27 cellular contexts compared by ENCODE assay signal in genomic region chr4:6332669-6333050, GRCh38.
A peak's percentile ranks its signal among the peaks of the same experiment; 100 is the strongest.
DNase-seq lines count a peak whose midpoint lies in the region; ATAC-seq, FAIRE-seq and TF ChIP-seq lines count a peak whose summit lies in the region.
"Had no signal": no experiment of that assay in that cellular context is flagged by ENCODE, and none has a peak within 500 bp of the region (broad histone marks: within the 10 kb centered on the region; RNA-seq: fewer than 3 reads in every experiment).

No MANE protein-coding gene starts in this region.

- H3K36me3 ChIP-seq in HepG2 (replicated peaks in 1 of 2; ENCODE audit: control insufficient read depth in 1 of 2, insufficient read depth in 2 of 2, low read length in 2 of 2) = no peaks in the 10 kb centered on the region
- no peaks in the 10 kb centered on the region for H3K36me3 ChIP-seq in right lobe of liver
- no peaks in the 10 kb centered on the region for H3K36me3 ChIP-seq in K562 (ENCODE audit: control insufficient read depth, insufficient read depth, low read length)
- H3K36me3 ChIP-seq in neuronal stem cell (replicated peaks in 1 of 2; ENCODE audit: control insufficient read depth in 2 of 2, insufficient read depth in 2 of 2, low read length in 2 of 2) = no peaks in the 10 kb centered on the region
- no peaks in the 10 kb centered on the region for H3K36me3 ChIP-seq in heart right ventricle
- H3K36me3 ChIP-seq in upper lobe of right lung = no peaks in the 10 kb centered on the region
- H3K36me3 ChIP-seq: BE2C; BLaER1; BLaER1 treated with 17β-estradiol and CSF1 and Interleukin-3, amounts not matched to agents 10 nM and 100 nM had no signal

- peak overlapping the region; percentile 10 for H3K23ac ChIP-seq in neuronal stem cell (ENCODE audit: low read depth, low read length, poor library complexity)

- no peak for FAIRE-seq in HepG2 (lab: Jason Lieb, UNC)
- FAIRE-seq in A549 (lab: Jason Lieb, UNC) = no peak
- no peak for FAIRE-seq in K562 (lab: Jason Lieb, UNC)
- FAIRE-seq: A204.1, D721Med had no signal

- no peak overlapping the region for H2BK5ac ChIP-seq in neuronal stem cell (ENCODE audit: low read length)

- intact Hi-C loops in HepG2 (cut with micrococcal nuclease; ENCODE audit: unreplicated experiment) = no loop called here
- intact Hi-C loops in right lobe of liver (cut with DNase I) = no loop called here
- intact Hi-C loops in K562 (cut with micrococcal nuclease) = loop anchor here (5.0 kb wide), 1 partner anchor 215 kb away; no protein-coding TSS in a partner anchor
- intact Hi-C loops in heart right ventricle (cut with DNase I) = loop anchor here in 8 of 10 donors (2.0 to 10.0 kb wide), 4 partner anchors 212 to 338 kb away; no protein-coding TSS in a partner anchor
- intact Hi-C loops in upper lobe of right lung (cut with DNase I) = no loop called here

- no peak overlapping the region for H4K8ac ChIP-seq in neuronal stem cell (ENCODE audit: low read depth, low read length)

- H3K14ac ChIP-seq in neuronal stem cell (ENCODE audit: low read length) = no peak overlapping the region

- ATAC-seq in HepG2 (no peak), right lobe of liver (no peak), A549 (no peak), K562 (no peak), heart right ventricle (no peak), upper lobe of right lung (no peak)
- ATAC-seq: CD8-positive, alpha-beta T cell had no signal

- H3K18ac ChIP-seq in neuronal stem cell (ENCODE audit: low read length) = no peak overlapping the region

- no peak overlapping the region for H3K27ac ChIP-seq in HepG2 (ENCODE audit: extremely low read length, insufficient read depth, low read length)
- no peak overlapping the region for H3K27ac ChIP-seq in right lobe of liver
- no peak overlapping the region for H3K27ac ChIP-seq in A549
- no peak overlapping the region for H3K27ac ChIP-seq in K562 (ENCODE audit: extremely low read depth, low read depth, low read length)
- H3K27ac ChIP-seq in neuronal stem cell (replicated peaks; ENCODE audit: low read length) = no peak overlapping the region
- H3K27ac ChIP-seq in heart right ventricle = no peak overlapping the region
- H3K27ac ChIP-seq in upper lobe of right lung = no peak overlapping the region
- H3K27ac ChIP-seq: 22Rv1; BLaER1; BLaER1 treated with 17β-estradiol and CSF1 and Interleukin-3, amounts not matched to agents 10 nM and 100 nM; C4-2B had no signal

- H3K79me2 ChIP-seq in HepG2 (ENCODE audit: insufficient read depth, low read length) (no peaks in the 10 kb centered on the region), K562 (ENCODE audit: control insufficient read depth, insufficient read depth, low read length) (no peaks in the 10 kb centered on the region)

- no peak overlapping the region for H3K4ac ChIP-seq in neuronal stem cell (ENCODE audit: low read length)

- H3K4me3 ChIP-seq in HepG2 (replicated peaks in 1 of 3; ENCODE audit: insufficient read depth in 1 of 3, low read depth in 2 of 3, low read length in 3 of 3) (no peak overlapping the region), right lobe of liver (no peak overlapping the region), A549 (no peak overlapping the region), K562 (no peak overlapping the region), neuronal stem cell (ENCODE audit: low read length in 2 of 2) (no peak overlapping the region), heart right ventricle (no peak overlapping the region), upper lobe of right lung (no peak overlapping the region)
- H3K4me3 ChIP-seq: BLaER1; BLaER1 treated with 17β-estradiol and CSF1 and Interleukin-3, amounts not matched to agents 10 nM and 100 nM had no signal

- H4K91ac ChIP-seq in neuronal stem cell (ENCODE audit: low read depth, low read length, poor library complexity) = no peak overlapping the region

- H3K9me1 ChIP-seq in K562 (ENCODE audit: control insufficient read depth, insufficient read depth, low read length) = peaks cover 2% of the 10 kb centered on the region

- no peak for TF ChIP-seq EP300 in HepG2 (IDR thresholded peaks at IDR 0.05; ENCODE audit: low read depth in 2 of 2, low read length in 2 of 2)
- no peak for TF ChIP-seq EP300 in HepG2 (CRISPR knock-in tag; IDR thresholded peaks at IDR 0.05; ENCODE audit: borderline replicate concordance)
- TF ChIP-seq EP300 in A549 (IDR thresholded peaks at IDR 0.05) = no peak
- no peak for TF ChIP-seq EP300 in K562 (IDR thresholded peaks at IDR 0.05; ENCODE audit: low read length)

- no peak overlapping the region for H2AFZ ChIP-seq in HepG2 (ENCODE audit: low read length)
- no peak overlapping the region for H2AFZ ChIP-seq in K562 (ENCODE audit: low read depth, low read length)
- H2AFZ ChIP-seq in neuronal stem cell (ENCODE audit: low read length) = no peak overlapping the region

- BruUV-seq in HepG2 (replicated peaks; lab: Mats Ljungman, UMichigan) = no TSS peak
- BruUV-seq in K562 (replicated peaks; lab: Mats Ljungman, UMichigan) = no TSS peak

- H3K9ac ChIP-seq in HepG2 (ENCODE audit: insufficient read depth, low read depth, low read length) (no peak overlapping the region), K562 (ENCODE audit: insufficient read depth in 1 of 2, low read depth in 2 of 2, low read length in 2 of 2) (no peak overlapping the region), neuronal stem cell (ENCODE audit: low read depth, low read length, poor library complexity) (no peak overlapping the region)
- H3K9ac ChIP-seq: BLaER1; BLaER1 treated with 17β-estradiol and CSF1 and Interleukin-3, amounts not matched to agents 10 nM and 100 nM had no signal

- H3K4me2 ChIP-seq in HepG2 (ENCODE audit: low read depth, low read length) (no peak overlapping the region), A549 (no peak overlapping the region), K562 (ENCODE audit: insufficient read depth, low read length) (no peak overlapping the region), neuronal stem cell (ENCODE audit: insufficient read depth, low read length, poor library complexity, severe bottlenecking) (no peak overlapping the region)

- no peak for TF ChIP-seq CTCF in HepG2 (CRISPR knock-in tag; IDR thresholded peaks at IDR 0.05)
- TF ChIP-seq CTCF in right lobe of liver (IDR thresholded peaks at IDR 0.05) = no peak
- TF ChIP-seq CTCF in A549 (IDR thresholded peaks at IDR 0.05) = no peak
- TF ChIP-seq CTCF in K562 (IDR thresholded peaks at IDR 0.05 in 2 of 3, conservative IDR thresholded peaks at IDR 0.05 in 1 of 3; ENCODE audit: insufficient read depth in 2 of 3, low read depth in 1 of 3, low read length in 3 of 3) = no peak
- no peak for TF ChIP-seq CTCF in heart right ventricle (IDR thresholded peaks at IDR 0.05)
- no peak for TF ChIP-seq CTCF in upper lobe of right lung (IDR thresholded peaks at IDR 0.05)

- H4K20me1 ChIP-seq in HepG2 (ENCODE audit: insufficient read depth, low read length) (no peaks in the 10 kb centered on the region), K562 (replicated peaks; ENCODE audit: control insufficient read depth, insufficient read depth, low read length) (peaks cover 7% of the 10 kb centered on the region; the same call in 1 of the 2 replicates)
- H4K20me1 ChIP-seq: BLaER1 had no signal

- H3K4me1 ChIP-seq in HepG2 (ENCODE audit: insufficient read depth, low read length) = peaks cover 39% of the 10 kb centered on the region
- no peaks in the 10 kb centered on the region for H3K4me1 ChIP-seq in right lobe of liver
- H3K4me1 ChIP-seq in A549 = no peaks in the 10 kb centered on the region
- peaks cover 0 to 12% of the 10 kb centered on the region in 2 experiments; a peak in 2 of 5 replicates for H3K4me1 ChIP-seq in K562 (replicated peaks in 1 of 2; ENCODE audit: control insufficient read depth in 2 of 2, insufficient read depth in 2 of 2, low read length in 2 of 2)
- peaks cover 0 to 1% of the 10 kb centered on the region in 2 donors for H3K4me1 ChIP-seq in neuronal stem cell (ENCODE audit: control insufficient read depth in 2 of 2, insufficient read depth in 1 of 2, low read depth in 1 of 2, low read length in 2 of 2)
- no peaks in the 10 kb centered on the region for H3K4me1 ChIP-seq in heart right ventricle
- H3K4me1 ChIP-seq in upper lobe of right lung = no peaks in the 10 kb centered on the region
- H3K4me1 ChIP-seq: BE2C, Caco-2 had no signal

- in situ Hi-C loops in HepG2 (cut with HindIII; ENCODE audit: extremely low pct_ligation_motif_present, low pct_unique_long_range_greater_than_20kb) (loop anchor here (10.0 kb wide), 1 partner anchor 212 kb away; no protein-coding TSS in a partner anchor), K562 (cut with MboI) (no loop called here)

- TF ChIP-seq RAD21 in HepG2 (CRISPR knock-in tag; IDR thresholded peaks at IDR 0.05) = no peak
- no peak for TF ChIP-seq RAD21 in A549 (conservative IDR thresholded peaks at IDR 0.05 in 1 of 2, IDR thresholded peaks at IDR 0.05 in 1 of 2)
- TF ChIP-seq RAD21 in K562 (CRISPR knock-in tag; conservative IDR thresholded peaks at IDR 0.05 in 1 of 2, IDR thresholded peaks at IDR 0.05 in 1 of 2) = no peak

- POLR2A ChIA-PET in HepG2 (lab: Yijun Ruan, JAX) (interaction anchor here (1.3 to 1.5 kb wide), 2 partner anchors 12 to 24 kb away, joined by 4 read pairs; no protein-coding TSS in a partner anchor), A549 (lab: Yijun Ruan, JAX) (no interaction called here), K562 (lab: Yijun Ruan, JAX) (no interaction called here)

- no peak overlapping the region for H2BK12ac ChIP-seq in neuronal stem cell (ENCODE audit: low read length)

- DNase-seq in HepG2 (ENCODE audit: low spot score) = no peak
- no peak for DNase-seq in right lobe of liver
- DNase-seq in A549 (ENCODE audit: low read depth in 1 of 2, low spot score in 1 of 2) = no peak
- DNase-seq in K562 (ENCODE audit: extremely low read depth in 1 of 4, low spot score in 3 of 4) = no peak
- no peak for DNase-seq in neuronal stem cell (ENCODE audit: low spot score)
- no peak for DNase-seq in heart right ventricle
- DNase-seq in NAMALWA (ENCODE audit: low spot score) = no peak
- DNase-seq in upper lobe of right lung = no peak
- DNase-seq: 8988T; AML-193; CD4-positive, alpha-beta memory T cell; CD4-positive, alpha-beta T cell; COR-L47; DMS 273 treated with DMSO at 0.1 percent for 48 hours; DMS153; DMS79; DMS79 treated with DMSO at 0.1 percent for 48 hours; DND-41 had no signal

- CTCF ChIA-PET in HepG2 (lab: Yijun Ruan, JAX; ENCODE audit: low intra/inter-chr PET ratio, low total read pairs) = interaction anchor here (1.1 to 7.9 kb wide), 3 partner anchors 50 to 81 kb away, joined by 3 to 66 read pairs (median 13); no protein-coding TSS in a partner anchor
- CTCF ChIA-PET in A549 (lab: Yijun Ruan, JAX) = interaction anchor here (1.0 to 13.8 kb wide), 15 partner anchors 10 to 334 kb away, joined by 4 to 408 read pairs (median 8); no protein-coding TSS in a partner anchor
- CTCF ChIA-PET in K562 (lab: Yijun Ruan, JAX; ENCODE audit: low intra/inter-chr PET ratio) = interaction anchor here (1.3 to 1.9 kb wide), 2 partner anchors 214 to 334 kb away, joined by 4 to 5 read pairs; no protein-coding TSS in a partner anchor

- no peaks in the 10 kb centered on the region for H3K9me3 ChIP-seq in HepG2 (ENCODE audit: low read length)
- no peaks in the 10 kb centered on the region for H3K9me3 ChIP-seq in right lobe of liver
- no peaks in the 10 kb centered on the region for H3K9me3 ChIP-seq in A549
- H3K9me3 ChIP-seq in K562 (replicated peaks; ENCODE audit: control insufficient read depth, insufficient read depth, low read depth, low read length) = no peaks in the 10 kb centered on the region
- peaks cover 3 to 6% of the 10 kb centered on the region in 2 donors for H3K9me3 ChIP-seq in neuronal stem cell (replicated peaks in 1 of 2; ENCODE audit: control insufficient read depth in 2 of 2, insufficient read depth in 1 of 2, low read depth in 1 of 2, low read length in 2 of 2)
- peaks cover 0 to 8% (median 0%) of the 10 kb centered on the region in 11 donors for H3K9me3 ChIP-seq in heart right ventricle
- no peaks in the 10 kb centered on the region for H3K9me3 ChIP-seq in upper lobe of right lung
- H3K9me3 ChIP-seq: BE2C, BLaER1, Caco-2 had no signal

- peaks cover 0 to 14% of the 10 kb centered on the region in 2 experiments for H3K27me3 ChIP-seq in HepG2 (ENCODE audit: control insufficient read depth in 1 of 2, insufficient read depth in 2 of 2, low read length in 2 of 2)
- H3K27me3 ChIP-seq in right lobe of liver = no peaks in the 10 kb centered on the region
- peaks cover 0 to 9% of the 10 kb centered on the region in 2 experiments; a peak in 2 of 5 replicates for H3K27me3 ChIP-seq in K562 (ENCODE audit: control insufficient read depth in 2 of 2, insufficient read depth in 2 of 2, low read length in 2 of 2)
- peaks cover 0 to 15% (median 0%) of the 10 kb centered on the region in 3 experiments for H3K27me3 ChIP-seq in neuronal stem cell (ENCODE audit: control insufficient read depth in 3 of 3, insufficient read depth in 3 of 3, low read depth in 1 of 3, low read length in 3 of 3)
- peaks cover 0 to 52% (median 20%) of the 10 kb centered on the region in 7 donors for H3K27me3 ChIP-seq in heart right ventricle
- peaks cover 19% of the 10 kb centered on the region for H3K27me3 ChIP-seq in upper lobe of right lung
- H3K27me3 ChIP-seq: BE2C, BLaER1 had no signal

- H2AK5ac ChIP-seq in neuronal stem cell (ENCODE audit: low read depth, low read length) = no peak overlapping the region

- H2BK15ac ChIP-seq in neuronal stem cell (ENCODE audit: low read length) = no peak overlapping the region

- no peak overlapping the region for H2BK120ac ChIP-seq in neuronal stem cell (ENCODE audit: low read depth, low read length)

- no peaks in the 10 kb centered on the region for H3K79me1 ChIP-seq in neuronal stem cell (ENCODE audit: low read depth, low read length)

- TF ChIP-seq POLR2A in HepG2 (IDR thresholded peaks at IDR 0.05; ENCODE audit: insufficient read depth in 1 of 2, low read depth in 2 of 2, low read length in 2 of 2) (no peak), right lobe of liver (IDR thresholded peaks at IDR 0.05) (no peak), A549 (IDR thresholded peaks at IDR 0.05; ENCODE audit: low read length) (no peak), K562 (conservative IDR thresholded peaks at IDR 0.05) (no peak)

- WGBS in HepG2 (ENCODE audit: low lambda C conversion rate) = 38% methylated on average over 6 of the region's 6 CpGs
- no CpG with 5 or more reads among the region's 6 CpGs for WGBS in right lobe of liver (ENCODE audit: insufficient coverage, low coverage, low lambda C conversion rate, missing lambda C conversion rate)
- 90% methylated on average over 6 of the region's 6 CpGs for WGBS in A549 (ENCODE audit: missing lambda C conversion rate)
- WGBS in K562 (ENCODE audit: insufficient coverage, low coverage, missing lambda C conversion rate) = 2% methylated on average over 6 of the region's 6 CpGs
- no CpG with 5 or more reads among the region's 6 CpGs for WGBS in neuronal stem cell (ENCODE audit: extremely low coverage in 2 of 2, insufficient read length in 2 of 2, insufficient replicate concordance in 1 of 2), 2 donors
- WGBS in heart right ventricle, 2 donors = 77 to 78% methylated on average over 6 of the region's 6 CpGs

Comparison
In these comparisons a context has a peak if more than half of its experiments do, and no peak if none do; other contexts are left out.
1. intact Hi-C loops: an anchor here in K562 (5.0 kb wide) and heart right ventricle (2.0 to 10.0 kb wide); none called in HepG2, right lobe of liver and upper lobe of right lung.
2. Of the 241 proteins assayed by ChIP-seq in both HepG2 and K562: peak only in HepG2: MNT; only in K562: ZFP36; in both: none; in neither: 239.